ENCODE assay signal across 9 cellular contexts in the genomic region with DNA sequence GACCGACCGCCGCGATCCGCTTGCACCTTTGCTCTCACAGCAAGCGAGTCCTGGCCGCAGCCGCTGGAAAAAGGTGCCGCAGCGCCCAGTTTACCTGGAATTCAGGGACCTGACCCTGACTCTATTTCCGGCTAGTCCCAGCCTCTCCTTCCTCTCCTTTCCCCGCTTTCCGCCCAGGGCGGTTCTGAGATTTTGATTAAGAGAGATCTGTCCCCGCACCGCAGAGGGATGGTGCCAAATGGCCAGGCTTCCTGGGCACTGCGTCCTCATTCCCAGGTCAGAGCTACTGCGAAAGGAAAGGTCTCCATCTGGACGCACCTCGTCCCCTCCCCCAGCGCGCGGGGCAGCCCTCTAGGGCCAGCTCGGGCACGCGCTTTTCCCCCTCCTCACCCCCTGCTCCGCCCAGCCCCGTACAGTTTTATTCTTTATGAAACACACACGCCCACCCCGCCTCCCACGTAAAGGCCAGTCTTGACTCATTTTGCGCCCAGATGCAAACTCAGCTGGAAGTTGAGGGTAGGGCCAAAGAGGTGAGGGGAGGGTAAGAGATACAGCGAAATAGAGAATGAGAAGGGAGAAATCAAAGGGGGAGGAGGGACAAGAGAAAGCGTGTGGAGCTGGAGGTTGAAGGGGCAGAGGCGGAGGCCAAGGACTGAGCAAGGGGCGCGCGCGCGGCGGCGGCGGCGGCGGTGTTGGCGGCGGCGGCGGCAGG.
A peak's percentile ranks its signal among the peaks of the same experiment; 100 is the strongest.
DNase-seq lines count a peak whose midpoint lies in the region; ATAC-seq and TF ChIP-seq lines count a peak whose summit lies in the region.
"Had no signal": no experiment of that assay in that cellular context is flagged by ENCODE, and none has a peak within 500 bp of the region (broad histone marks: within the 10 kb centered on the region; RNA-seq: fewer than 3 reads in every experiment).

No MANE protein-coding gene starts in this region.

- H3K9ac ChIP-seq in PC-3 (ENCODE audit: low read length): peak overlapping the region; percentile 24; the same call in 1 of the 2 replicates
- H3K9ac ChIP-seq: BLaER1 treated with 17β-estradiol and CSF1 and Interleukin-3, amounts not matched to agents 10 nM and 100 nM had no signal

- H3K9me2 ChIP-seq in PC-3 (replicated peaks; ENCODE audit: low read length): no peaks in the 10 kb centered on the region

- intact Hi-C loops in PC-3 (cut with micrococcal nuclease) (no loop called here), ovary (cut with DNase I) (no loop called here)

- H3K27me3 ChIP-seq in PC-3 (ENCODE audit: low read length) (peaks cover 19% of the 10 kb centered on the region; the same call in 1 of the 2 replicates), iPS DF 6.9 (ENCODE audit: control insufficient read depth, insufficient read depth, low read length) (peaks cover 82% of the 10 kb centered on the region), suprapubic skin (peaks cover 78% of the 10 kb centered on the region), ovary (no peaks in the 10 kb centered on the region)
- H3K27me3 ChIP-seq: BLaER1 treated with 17β-estradiol and CSF1 and Interleukin-3, amounts not matched to agents 10 nM and 100 nM had no signal

- no peaks in the 10 kb centered on the region for H4K20me1 ChIP-seq in PC-3 (ENCODE audit: low read length)
- H4K20me1 ChIP-seq: BLaER1 treated with 17β-estradiol and CSF1 and Interleukin-3, amounts not matched to agents 10 nM and 100 nM had no signal

- H3K4me1 ChIP-seq in PC-3 (ENCODE audit: insufficient read depth, low read length) (no peaks in the 10 kb centered on the region; the same call in 1 of the 2 replicates), iPS DF 6.9 (ENCODE audit: control insufficient read depth, insufficient read depth, low read length) (peaks cover 8% of the 10 kb centered on the region), suprapubic skin (peaks cover 51% of the 10 kb centered on the region), ovary (ENCODE audit: insufficient read depth) (peaks cover 1% of the 10 kb centered on the region)
- H3K4me1 ChIP-seq: BLaER1 treated with 17β-estradiol and CSF1 and Interleukin-3, amounts not matched to agents 10 nM and 100 nM had no signal

- peak overlapping the region; percentile 69 for H3K4me3 ChIP-seq in PC-3 (ENCODE audit: low read length)
- H3K4me3 ChIP-seq in iPS DF 6.9 (ENCODE audit: low read length): peak overlapping the region; percentile 50; the same call in 1 of the 2 replicates
- peak overlapping the region; percentile 52 for H3K4me3 ChIP-seq in suprapubic skin
- no peak overlapping the region for H3K4me3 ChIP-seq in ovary
- H3K4me3 ChIP-seq: BLaER1 treated with 17β-estradiol and CSF1 and Interleukin-3, amounts not matched to agents 10 nM and 100 nM had no signal

- no peaks in the 10 kb centered on the region for H3K79me2 ChIP-seq in PC-3 (ENCODE audit: low read length)

- H2AFZ ChIP-seq in PC-3 (ENCODE audit: low read length): peak overlapping the region; percentile 90

- ATAC-seq in PC-3: peak; percentile 66
- no peak for ATAC-seq in HG03442 (IDR thresholded peaks at IDR 0.05; ENCODE audit: unreplicated experiment)

- CTCF ChIA-PET in PC-3 (lab: Charles Lee): no interaction called here

- no peaks in the 10 kb centered on the region for H3K9me3 ChIP-seq in PC-3 (ENCODE audit: low read length)
- no peaks in the 10 kb centered on the region for H3K9me3 ChIP-seq in iPS DF 6.9 (ENCODE audit: control insufficient read depth, insufficient read depth, low read length)
- H3K9me3 ChIP-seq in suprapubic skin: no peaks in the 10 kb centered on the region
- H3K9me3 ChIP-seq in ovary: no peaks in the 10 kb centered on the region

- DNase-seq in NCI-H1694 treated with DMSO at 0.1 percent for 48 hours (lab: John Stamatoyannopoulos, UW) (peak; percentile 30), NCI-H1694 (lab: John Stamatoyannopoulos, UW) (no peak), PC-3 (peak; percentile 38), iPS DF 6.9 (ENCODE audit: low read depth, low spot score) (no peak), suprapubic skin (ENCODE audit: low spot score in 2 of 2) (no peak), ovary (no peak)
- DNase-seq in stimulated activated CD4-positive, alpha-beta T cell treated with anti-CD3 and anti-CD28 coated beads, Interleukin-2, amount 100 ng/mL, for 48 hours: no peak

- H3K4me2 ChIP-seq in PC-3 (ENCODE audit: low read length): peak overlapping the region; percentile 88
- H3K4me2 ChIP-seq: BLaER1 treated with 17β-estradiol and CSF1 and Interleukin-3, amounts not matched to agents 10 nM and 100 nM had no signal

- H3K27ac ChIP-seq in PC-3 (ENCODE audit: low read length): no peak overlapping the region
- H3K27ac ChIP-seq in iPS DF 6.9 (ENCODE audit: low read length): no peak overlapping the region
- H3K27ac ChIP-seq in suprapubic skin: peak overlapping the region; percentile 25
- no peak overlapping the region for H3K27ac ChIP-seq in ovary
- H3K27ac ChIP-seq: BLaER1 treated with 17β-estradiol and CSF1 and Interleukin-3, amounts not matched to agents 10 nM and 100 nM had no signal

- POLR2A ChIA-PET in PC-3 (lab: Charles Lee; ENCODE audit: unreplicated experiment): no interaction called here

- H3K36me3 ChIP-seq in PC-3 (ENCODE audit: low read depth, low read length): no peaks in the 10 kb centered on the region
- no peaks in the 10 kb centered on the region for H3K36me3 ChIP-seq in iPS DF 6.9 (ENCODE audit: control insufficient read depth, insufficient read depth, low read length)
- no peaks in the 10 kb centered on the region for H3K36me3 ChIP-seq in suprapubic skin
- H3K36me3 ChIP-seq in ovary: no peaks in the 10 kb centered on the region
- H3K36me3 ChIP-seq: BLaER1 treated with 17β-estradiol and CSF1 and Interleukin-3, amounts not matched to agents 10 nM and 100 nM had no signal

- no peak for TF ChIP-seq POLR2A in suprapubic skin (IDR thresholded peaks at IDR 0.05)
- no peak for TF ChIP-seq POLR2A in ovary (IDR thresholded peaks at IDR 0.05)

- no TSS peak for BruUV-seq in PC-3 (replicated peaks; lab: Mats Ljungman, UMichigan)

- TF ChIP-seq CTCF in PC-3 (conservative IDR thresholded peaks at IDR 0.05; ENCODE audit: low read depth, low read length) (no peak), suprapubic skin (IDR thresholded peaks at IDR 0.05) (no peak), ovary (IDR thresholded peaks at IDR 0.05) (no peak)

- no peak for TF ChIP-seq EP300 in suprapubic skin (IDR thresholded peaks at IDR 0.05)
- no peak for TF ChIP-seq EP300 in ovary (IDR thresholded peaks at IDR 0.05)

- no peaks in the 10 kb centered on the region for H3F3A ChIP-seq in PC-3 (ENCODE audit: low read length, unreplicated experiment)

- no CpG with 5 or more reads among the region's 49 CpGs for WGBS in iPS DF 6.9 (ENCODE audit: insufficient coverage, insufficient read length)
- 1% methylated on average over 47 of the region's 49 CpGs for WGBS in suprapubic skin
- WGBS in ovary, 3 donors: 1 to 2% (median 1%) methylated on average over 46 to 49 of the region's 49 CpGs

Comparison
In these comparisons a context has a peak if more than half of its experiments do, and no peak if none do; other contexts are left out.
1. DNase-seq: peak in NCI-H1694 treated with DMSO at 0.1 percent for 48 hours (single experiment) and PC-3 (single experiment); none in NCI-H1694 (single experiment), iPS DF 6.9 (single experiment), suprapubic skin (0 of 2), ovary (0 of 5) and stimulated activated CD4-positive, alpha-beta T cell treated with anti-CD3 and anti-CD28 coated beads, Interleukin-2, amount 100 ng/mL, for 48 hours (0 of 2).